Comparison of ENCODE assay signal across 8 cellular contexts in genomic region chr16:54286067-54286329, GRCh38. TPM values are rescaled to one million over a fixed set of nuclear protein-coding genes. Genes with fewer than 3 reads are reported as not detected.
DNase-seq lines count a peak whose midpoint lies in the region; ATAC-seq, FAIRE-seq and TF ChIP-seq lines count a peak whose summit lies in the region.

No MANE protein-coding gene starts in this region.

- TF ChIP-seq CTCF in C4-2B (conservative IDR thresholded peaks at IDR 0.05) (no peak), NB4 (IDR thresholded peaks at IDR 0.05; ENCODE audit: low read depth, low read length) (no peak), epithelial cell of esophagus (IDR thresholded peaks at IDR 0.05; ENCODE audit: insufficient read depth, low read depth, low read length, missing control alignments) (no peak), pancreas (IDR thresholded peaks at IDR 0.05) (no peak)

- H3K27ac ChIP-seq in C4-2B (peak overlapping the region; percentile 87), pancreas (peak overlapping the region in 2 of 4 donors; percentile 55 to 56)

- no peak for FAIRE-seq in pancreas (lab: Jason Lieb, UNC)

- H3K4me3 ChIP-seq in NB4 (ENCODE audit: low read depth, low read length) (peak overlapping the region; percentile 90), epithelial cell of esophagus (ENCODE audit: low read length) (peak overlapping the region; percentile 72), pancreas (peak overlapping the region; percentile 21 to 56 (median 38))

- intact Hi-C loops in pancreas (cut with DNase I): loop anchor here in 2 of 3 donors (10.0 kb wide), 2 partner anchors 649 to 659 kb away; partner anchors contain the start of gene IRX5 (in 1 of the 2)

- no peak for TF ChIP-seq POLR2A in NB4 (IDR thresholded peaks at IDR 0.05; ENCODE audit: extremely low read depth, insufficient read length)

- H3K9me3 ChIP-seq in pancreas: no peaks in the 10 kb centered on the region

- WGBS in pancreas, 2 donors: 0 to 1% methylated on average over 17 to 40 of the region's 40 CpGs

- peaks cover 0 to 50% (median 2%) of the 10 kb centered on the region in 4 donors for H3K27me3 ChIP-seq in pancreas

- H3K4me1 ChIP-seq in pancreas: peaks cover 0 to 3% (median 0%) of the 10 kb centered on the region in 3 donors

- DNase-seq in NB4 (ENCODE audit: low read depth) (no peak), epithelial cell of esophagus (ENCODE audit: low read depth) (no peak), pancreas (peak in 1 of 6 donors; percentile 55), epidermal melanocyte (ENCODE audit: insufficient read length, low spot score) (no peak), DMS 273 treated with DMSO at 0.1 percent for 48 hours (lab: John Stamatoyannopoulos, UW) (no peak)

- ATAC-seq in pancreas (no peak), GM19452 (IDR thresholded peaks at IDR 0.05; ENCODE audit: unreplicated experiment) (no peak), GM18861 (IDR thresholded peaks at IDR 0.05; ENCODE audit: unreplicated experiment) (no peak)

- no peaks in the 10 kb centered on the region for H3K36me3 ChIP-seq in pancreas

RNA-seq across cellular contexts. Expression of gene IRX3, which starts 0.6 kb away (rescaled TPM):
- 1 to 10 TPM; 1.6 to 4.0 (median 2.0) TPM for total RNA-seq in pancreas
- polyA plus RNA-seq in pancreas: 1 to 10 TPM in 1 of 2 donors, under 1 TPM in 1; 0.87 to 3.5 TPM

Comparison
In these comparisons a context has a peak if more than half of its experiments do, and no peak if none do; other contexts are left out.
1. H3K4me3 ChIP-seq: peak in every context shown above with its lines; median percentile 90 in NB4; 72 in epithelial cell of esophagus; 38 in pancreas.